Comparison of ENCODE assay signal across 1 cellular context in the genomic region with DNA sequence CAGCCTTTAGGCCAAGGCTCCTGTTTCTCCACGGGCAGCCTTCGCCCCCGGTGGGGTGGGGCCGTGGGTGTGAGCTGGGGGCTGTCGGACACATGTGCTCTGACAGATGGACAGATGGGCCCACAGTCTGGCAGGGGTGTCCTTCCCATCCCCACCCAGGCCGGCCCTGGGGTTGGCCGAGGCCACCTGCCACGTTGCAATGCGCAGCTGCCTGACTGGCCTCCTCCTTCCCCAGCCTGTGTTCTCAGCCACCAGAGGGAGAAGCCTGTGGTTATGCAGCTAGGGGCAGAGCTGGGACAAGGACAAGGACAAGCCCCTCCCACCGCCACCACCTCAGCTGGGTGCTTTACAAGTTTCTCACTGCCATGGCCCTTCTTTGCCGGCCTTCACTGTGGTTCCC.
TF ChIP-seq lines count a peak whose summit lies in the region.

No MANE protein-coding gene starts in this region.

TF ChIP-seq in H1, 55 proteins besides CTCF, POLR2A, EP300 and RAD21:
- TF ChIP-seq BCL11A (IDR thresholded peaks at IDR 0.05; ENCODE audit: low read depth in 2 of 2, low read length in 2 of 2) (no peak), TEAD4 (IDR thresholded peaks at IDR 0.05; ENCODE audit: low read depth, low read length) (no peak), RNF2 (IDR thresholded peaks at IDR 0.05; ENCODE audit: borderline replicate concordance, low read depth, low read length, missing control alignments, poor library complexity, severe bottlenecking) (no peak), SP1 (IDR thresholded peaks at IDR 0.05; ENCODE audit: low read depth, low read length) (no peak), GABPA (IDR thresholded peaks at IDR 0.05; ENCODE audit: borderline replicate concordance, insufficient read depth, low read length) (no peak), BACH1 (IDR thresholded peaks at IDR 0.05; ENCODE audit: low read length) (no peak), NRF1 (IDR thresholded peaks at IDR 0.05; ENCODE audit: low read depth, low read length) (no peak)
- TF ChIP-seq, protein P1, sequence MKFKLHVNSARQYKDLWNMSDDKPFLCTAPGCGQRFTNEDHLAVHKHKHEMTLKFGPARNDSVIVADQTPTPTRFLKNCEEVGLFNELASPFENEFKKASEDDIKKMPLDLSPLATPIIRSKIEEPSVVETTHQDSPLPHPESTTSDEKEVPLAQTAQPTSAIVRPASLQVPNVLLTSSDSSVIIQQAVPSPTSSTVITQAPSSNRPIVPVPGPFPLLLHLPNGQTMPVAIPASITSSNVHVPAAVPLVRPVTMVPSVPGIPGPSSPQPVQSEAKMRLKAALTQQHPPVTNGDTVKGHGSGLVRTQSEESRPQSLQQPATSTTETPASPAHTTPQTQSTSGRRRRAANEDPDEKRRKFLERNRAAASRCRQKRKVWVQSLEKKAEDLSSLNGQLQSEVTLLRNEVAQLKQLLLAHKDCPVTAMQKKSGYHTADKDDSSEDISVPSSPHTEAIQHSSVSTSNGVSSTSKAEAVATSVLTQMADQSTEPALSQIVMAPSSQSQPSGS (IDR thresholded peaks at IDR 0.05; ENCODE audit: low read length), result no peak
